In the genomic region with DNA sequence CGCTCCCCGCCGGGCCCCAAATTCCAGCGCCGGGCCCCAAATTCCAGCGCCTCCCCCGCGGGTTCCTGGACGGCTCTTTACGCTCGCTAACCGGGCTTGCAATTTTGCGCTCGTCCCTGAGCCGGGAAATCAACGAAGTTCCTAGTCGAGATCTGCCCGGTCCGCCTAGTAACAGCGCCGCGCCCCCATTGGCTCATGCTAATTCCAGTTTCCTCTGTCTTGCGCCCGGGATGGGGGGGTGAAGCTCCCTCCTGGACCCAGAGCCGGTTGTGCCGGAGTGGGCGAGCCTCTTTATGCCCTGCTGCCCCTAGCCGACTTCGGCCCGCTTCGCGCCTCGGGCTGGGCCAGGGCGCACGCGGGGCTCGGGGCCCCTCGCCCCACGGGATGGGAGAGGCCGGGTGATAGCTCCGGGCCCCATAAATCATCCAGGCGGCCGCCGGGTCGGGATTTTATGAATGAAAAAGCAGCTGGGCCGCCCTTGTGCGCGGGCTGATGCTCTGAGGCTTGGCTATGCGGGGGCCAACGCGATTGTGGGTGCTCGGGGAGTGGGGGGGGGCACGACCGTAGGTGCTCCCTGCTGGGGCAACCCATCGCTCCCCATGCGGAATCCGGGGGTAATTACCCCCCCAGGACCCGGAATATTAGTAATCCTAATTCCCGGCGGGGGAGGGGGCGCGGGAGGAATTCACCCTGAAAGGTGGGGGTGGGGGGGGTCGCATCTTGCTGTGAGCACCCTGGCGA, we compare ENCODE assay signal across 8 cellular contexts. TPM values are rescaled to one million over a fixed set of nuclear protein-coding genes. Genes with fewer than 3 reads are reported as not detected.
DNase-seq lines count a peak whose midpoint lies in the region; ATAC-seq, FAIRE-seq and TF ChIP-seq lines count a peak whose summit lies in the region.

No MANE protein-coding gene starts in this region.

- POLR2A ChIA-PET in Panc1 (lab: Charles Lee), result interaction anchor here (0.6 to 0.7 kb wide), 4 partner anchors 10 to 365 kb away, joined by 3 to 8 read pairs (median 5); no protein-coding TSS in a partner anchor

- H3K9ac ChIP-seq in colonic mucosa (ENCODE audit: low read depth in 2 of 2, low read length in 2 of 2) (peak overlapping the region; percentile 50 to 71), keratinocyte (ENCODE audit: control insufficient read depth, extremely low read depth, insufficient read depth, low read length) (peak overlapping the region; percentile 85)

- H2AFZ ChIP-seq in keratinocyte (ENCODE audit: control insufficient read depth, low read length), result peak overlapping the region; percentile 49

- H3K27me3 ChIP-seq in Panc1 (ENCODE audit: control insufficient read depth, insufficient read depth, low read length), result no peaks in the 10 kb centered on the region
- peaks cover 33% of the 10 kb centered on the region for H3K27me3 ChIP-seq in colonic mucosa
- H3K27me3 ChIP-seq in keratinocyte (ENCODE audit: control insufficient read depth, extremely low read depth, insufficient read depth, low read length), result peaks cover 12% of the 10 kb centered on the region

- in situ Hi-C loops in Panc1 (cut with HindIII; ENCODE audit: low pct_unique_long_range_greater_than_20kb, low sequenced_read_pairs), result no loop called here

- peaks cover 7% of the 10 kb centered on the region for H4K20me1 ChIP-seq in keratinocyte (ENCODE audit: control insufficient read depth, extremely low read depth, insufficient read depth, low read length)

- intact Hi-C loops in Panc1 (cut with micrococcal nuclease; ENCODE audit: unreplicated experiment), result no loop called here
- intact Hi-C loops in colonic mucosa (cut with DNase I), result no loop called here

- peaks cover 25% of the 10 kb centered on the region for H3K79me2 ChIP-seq in keratinocyte (ENCODE audit: control insufficient read depth, insufficient read depth, low read length)

- peak; percentile 77 for FAIRE-seq in keratinocyte (lab: Jason Lieb, UNC)

- H3K4me2 ChIP-seq in keratinocyte (ENCODE audit: control insufficient read depth, extremely low read depth, insufficient read depth, low read depth, low read length), result peak overlapping the region; percentile 99

- no TSS peak for BruUV-seq in Panc1 (replicated peaks; lab: Mats Ljungman, UMichigan)

- TF ChIP-seq CTCF in Panc1 (IDR thresholded peaks at IDR 0.05) (no peak), colonic mucosa (IDR thresholded peaks at IDR 0.05) (no peak), keratinocyte (optimal IDR thresholded peaks at IDR 0.05 in 1 of 3, IDR thresholded peaks at IDR 0.05 in 1 of 3, conservative IDR thresholded peaks at IDR 0.05 in 1 of 3; ENCODE audit: extremely low read depth in 1 of 3, insufficient read depth in 2 of 3, low read length in 3 of 3) (no peak)

- CTCF ChIA-PET in Panc1 (lab: Charles Lee), result interaction anchor here (0.6 to 0.7 kb wide), 2 partner anchors 51 to 538 kb away, joined by 4 to 9 read pairs; no protein-coding TSS in a partner anchor

- H3K27ac ChIP-seq in Panc1 (ENCODE audit: low read length) (peak overlapping the region; percentile 98), colonic mucosa (peak overlapping the region; percentile 63), keratinocyte (ENCODE audit: control insufficient read depth, insufficient read depth, low read length) (peak overlapping the region; percentile 86), skin epidermis (peak overlapping the region; percentile 32 to 93 (median 78))

- peak; percentile 25 for DNase-seq in DMS153 (lab: John Stamatoyannopoulos, UW)
- DNase-seq in HUDEP-2 (lab: John Stamatoyannopoulos, UW; ENCODE audit: unreplicated experiment in 76 of 76), result peak in 74 of 76 experiments; percentile 59 to 95 (median 88)
- DNase-seq in Panc1 (ENCODE audit: low read depth, low spot score), result peak; percentile 82
- peak; percentile 96 for DNase-seq in colonic mucosa
- DNase-seq in keratinocyte (ENCODE audit: low read depth, low spot score), result peak; percentile 78

- H3K4me1 ChIP-seq in Panc1 (ENCODE audit: control insufficient read depth, insufficient read depth, low read length), result peaks cover 40% of the 10 kb centered on the region
- peaks cover 40% of the 10 kb centered on the region for H3K4me1 ChIP-seq in colonic mucosa
- H3K4me1 ChIP-seq in keratinocyte (ENCODE audit: control insufficient read depth, extremely low read depth, insufficient read depth, low read length), result peaks cover 30% of the 10 kb centered on the region

- H3K9me3 ChIP-seq in Panc1 (ENCODE audit: control insufficient read depth, insufficient read depth, low read depth, low read length) (no peaks in the 10 kb centered on the region), colonic mucosa (no peaks in the 10 kb centered on the region), keratinocyte (ENCODE audit: control insufficient read depth, low read depth, low read length) (no peaks in the 10 kb centered on the region)

- dilution Hi-C loops in keratinocyte (cut with MboI; ENCODE audit: extremely low pct_ligation_motif_present, low sequenced_read_pairs), result no loop called here

- H3K9me1 ChIP-seq in keratinocyte (ENCODE audit: control insufficient read depth, extremely low read depth, insufficient read depth, low read length), result no peaks in the 10 kb centered on the region

- ATAC-seq in Panc1 (peak; percentile 76), HG03025 (IDR thresholded peaks at IDR 0.05; ENCODE audit: low FRiP score, unreplicated experiment) (no peak), GM19397 (IDR thresholded peaks at IDR 0.05; ENCODE audit: unreplicated experiment) (no peak)

- peak overlapping the region; percentile 80 to 93 for H3K4me3 ChIP-seq in Panc1 (ENCODE audit: low read depth in 2 of 2, low read length in 2 of 2)
- peak overlapping the region; percentile 42 for H3K4me3 ChIP-seq in colonic mucosa
- H3K4me3 ChIP-seq in keratinocyte (ENCODE audit: control insufficient read depth in 2 of 3, extremely low read depth in 1 of 3, insufficient read depth in 2 of 3, low read depth in 1 of 3, low read length in 3 of 3), result peak overlapping the region; percentile 72 to 79 (median 73)
- peak overlapping the region; percentile 40 to 84 (median 68) for H3K4me3 ChIP-seq in skin epidermis

- peaks cover 7% of the 10 kb centered on the region; the same call in 1 of the 2 replicates for H3K36me3 ChIP-seq in Panc1 (ENCODE audit: control insufficient read depth, insufficient read depth, low read length)
- no peaks in the 10 kb centered on the region for H3K36me3 ChIP-seq in colonic mucosa
- peaks cover 7 to 8% of the 10 kb centered on the region in 2 experiments for H3K36me3 ChIP-seq in keratinocyte (ENCODE audit: control insufficient read depth in 2 of 2, extremely low read depth in 1 of 2, insufficient read depth in 2 of 2, low read length in 2 of 2)

RNA-seq across cellular contexts. Expression of gene CCND1, which starts 1.8 kb away (rescaled TPM):
- total RNA-seq in Panc1 (2021; ENCODE audit: unreplicated experiment) (259 TPM), colonic mucosa (10 to 100 TPM; 59.7 to 94.6 TPM)
- polyA plus RNA-seq in Panc1 (2012; ENCODE audit: insufficient read length), result 275 TPM
- polyA plus RNA-seq in keratinocyte, result 124 to 216 TPM (median 193 TPM) in 3 replicates
- 40.4 TPM for polyA plus RNA-seq in keratinocyte (2011; ENCODE audit: low read depth)
- 179 and 282 TPM in 2 replicates for polyA plus RNA-seq in keratinocyte (2011; cell fraction: cytosol; rRNA removed)
- 241 and 313 TPM in 2 replicates for polyA plus RNA-seq in keratinocyte (2011; cell fraction: nucleus; rRNA removed)
- polyA plus RNA-seq in keratinocyte (2012; ENCODE audit: low replicate concordance), result 64.5 and 271 TPM in 2 replicates
- polyA minus RNA-seq in keratinocyte, result 189 to 848 TPM (median 232 TPM) in 3 replicates
- 639 TPM for polyA minus RNA-seq in keratinocyte (2011; cell fraction: cytosol; rRNA and poly(A)+ RNA removed)
- 278 and 320 TPM in 2 replicates for polyA minus RNA-seq in keratinocyte (2011; cell fraction: nucleus; rRNA and poly(A)+ RNA removed)

RNA-seq across cellular contexts. Expression of gene LTO1, which starts 36.0 kb away (rescaled TPM):
- total RNA-seq in Panc1 (2021; ENCODE audit: unreplicated experiment), result 28.7 TPM
- 73.8 TPM for polyA plus RNA-seq in Panc1 (2012; ENCODE audit: insufficient read length)
- 10 to 100 TPM; 11.3 to 20.0 TPM for total RNA-seq in colonic mucosa
- 19.8 to 24.3 TPM (median 22.9 TPM) in 3 replicates for polyA plus RNA-seq in keratinocyte
- 18.0 TPM for polyA plus RNA-seq in keratinocyte (2011; ENCODE audit: low read depth)
- 14.2 and 16.1 TPM in 2 replicates for polyA plus RNA-seq in keratinocyte (2011; cell fraction: cytosol; rRNA removed)
- polyA plus RNA-seq in keratinocyte (2011; cell fraction: nucleus; rRNA removed), result 49.3 and 58.7 TPM in 2 replicates
- polyA plus RNA-seq in keratinocyte (2012; ENCODE audit: low replicate concordance), result 14.2 and 15.2 TPM in 2 replicates
- polyA minus RNA-seq in keratinocyte, result 8.4 to 11.2 TPM (median 10.8 TPM) in 3 replicates
- polyA minus RNA-seq in keratinocyte (2011; cell fraction: cytosol; rRNA and poly(A)+ RNA removed), result 5.6 TPM
- 15.1 and 16.9 TPM in 2 replicates for polyA minus RNA-seq in keratinocyte (2011; cell fraction: nucleus; rRNA and poly(A)+ RNA removed)

Comparison
In these comparisons a context has a peak if more than half of its experiments do, and no peak if none do; other contexts are left out.
1. DNase-seq: peak in every context shown above with its lines; median percentile 96 in colonic mucosa; 88 in HUDEP-2; 82 in Panc1; 78 in keratinocyte; 25 in DMS153.